8 cellular contexts compared by ENCODE assay signal in genomic region chr1:6601049-6601864, GRCh38. TPM values are rescaled to one million over a fixed set of nuclear protein-coding genes. Genes with fewer than 3 reads are reported as not detected.
A peak's percentile ranks its signal among the peaks of the same experiment; 100 is the strongest.
DNase-seq lines count a peak whose midpoint lies in the region; ATAC-seq and TF ChIP-seq lines count a peak whose summit lies in the region.

No MANE protein-coding gene starts in this region.

- H3K9me3 ChIP-seq in cardiac muscle cell (ENCODE audit: low read depth) (no peaks in the 10 kb centered on the region), parathyroid adenoma (ENCODE audit: control insufficient read depth, low read length) (no peaks in the 10 kb centered on the region)

- H3K36me3 ChIP-seq in cardiac muscle cell (peaks cover 6% of the 10 kb centered on the region), parathyroid adenoma (ENCODE audit: control insufficient read depth, insufficient read depth, low read length) (no peaks in the 10 kb centered on the region)

- peak overlapping the region; percentile 98 for H3K4me3 Mint-ChIP-seq in activated naive CD8-positive, alpha-beta T cell treated with anti-CD3 and anti-CD28 coated beads, Interleukin-2, amount 50 U/mL, for 24 hours

- TF ChIP-seq CTCF in cardiac muscle cell (IDR thresholded peaks at IDR 0.05; ENCODE audit: low read depth, low read length) (no peak), parathyroid adenoma (IDR thresholded peaks at IDR 0.05) (no peak)

- H3K4me3 ChIP-seq in cardiac muscle cell (peak overlapping the region; percentile 57), parathyroid adenoma (ENCODE audit: low read depth, low read length) (peak overlapping the region; percentile 82)

- H3K27me3 ChIP-seq in cardiac muscle cell (no peaks in the 10 kb centered on the region), parathyroid adenoma (ENCODE audit: control insufficient read depth, insufficient read depth, low read length) (no peaks in the 10 kb centered on the region)

- H3K36me3 Mint-ChIP-seq in activated naive CD8-positive, alpha-beta T cell treated with anti-CD3 and anti-CD28 coated beads, Interleukin-2, amount 50 U/mL, for 24 hours (ENCODE audit: low read depth) = peaks cover 41% of the 10 kb centered on the region

- H3K4me2 ChIP-seq in parathyroid adenoma (ENCODE audit: low read length) = peak overlapping the region; percentile 95

- peak overlapping the region; percentile 97 for H3K27ac Mint-ChIP-seq in activated naive CD8-positive, alpha-beta T cell treated with anti-CD3 and anti-CD28 coated beads, Interleukin-2, amount 50 U/mL, for 24 hours

- no peak overlapping the region for H3K9ac ChIP-seq in parathyroid adenoma

- peak; percentile 81 for ATAC-seq in activated naive CD8-positive, alpha-beta T cell treated with anti-CD3 and anti-CD28 coated beads, Interleukin-2, amount 50 U/mL, for 24 hours

- no peaks in the 10 kb centered on the region for H3K9me3 Mint-ChIP-seq in activated naive CD8-positive, alpha-beta T cell treated with anti-CD3 and anti-CD28 coated beads, Interleukin-2, amount 50 U/mL, for 24 hours

- peaks cover 11% of the 10 kb centered on the region for H3K79me2 ChIP-seq in parathyroid adenoma

- peak overlapping the region; percentile 19 for H2AFZ ChIP-seq in parathyroid adenoma

- peaks cover 54% of the 10 kb centered on the region for H3K4me1 Mint-ChIP-seq in activated naive CD8-positive, alpha-beta T cell treated with anti-CD3 and anti-CD28 coated beads, Interleukin-2, amount 50 U/mL, for 24 hours

- H3K4me1 ChIP-seq in cardiac muscle cell (ENCODE audit: low read depth) = peaks cover 51% of the 10 kb centered on the region
- H3K4me1 ChIP-seq in parathyroid adenoma = peaks cover 6% of the 10 kb centered on the region

- H3K27me3 Mint-ChIP-seq in activated naive CD8-positive, alpha-beta T cell treated with anti-CD3 and anti-CD28 coated beads, Interleukin-2, amount 50 U/mL, for 24 hours = no peaks in the 10 kb centered on the region

- DNase-seq in NCI-H345 (lab: John Stamatoyannopoulos, UW) (peak; percentile 42), NCI-H345 treated with DMSO at 0.1 percent for 48 hours (lab: John Stamatoyannopoulos, UW; ENCODE audit: unreplicated experiment) (no peak), HPDE6-E6E7 (ENCODE audit: extremely low spot score) (peak; percentile 93), SW480 (ENCODE audit: low spot score) (peak; percentile 79), cardiac muscle cell (ENCODE audit: low read depth in 1 of 2, low spot score in 1 of 2) (peak; percentile 82 to 92), ureter (ENCODE audit: low spot score) (peak; percentile 87)
- peak; percentile 82 for DNase-seq in activated naive CD8-positive, alpha-beta T cell treated with anti-CD3 and anti-CD28 coated beads, Interleukin-2, amount 50 U/mL, for 24 hours

- H3K27ac ChIP-seq in cardiac muscle cell = peak overlapping the region; percentile 99
- H3K27ac ChIP-seq in parathyroid adenoma = peak overlapping the region; percentile 66

RNA-seq across cellular contexts. Expression of gene KLHL21, which starts 1.4 kb away (rescaled TPM):
- total RNA-seq in cardiac muscle cell (62.7 and 90.5 TPM in 2 replicates), ureter (25.8 TPM)
- 37.3 and 40.6 TPM in 2 replicates for polyA plus RNA-seq in cardiac muscle cell

RNA-seq across cellular contexts. Expression of gene PHF13, which starts 12.3 kb away (rescaled TPM):
- total RNA-seq in cardiac muscle cell (20.6 and 31.6 TPM in 2 replicates), ureter (10.9 TPM)
- 16.8 and 25.9 TPM in 2 replicates for polyA plus RNA-seq in cardiac muscle cell

RNA-seq across cellular contexts. Expression of gene ZBTB48, which starts 21.5 kb away (rescaled TPM):
- total RNA-seq in cardiac muscle cell (38.5 and 46.3 TPM in 2 replicates), ureter (50.4 TPM)
- polyA plus RNA-seq in cardiac muscle cell = 22.4 and 28.8 TPM in 2 replicates

RNA-seq across cellular contexts. Expression of gene THAP3, which starts 23.4 kb away (rescaled TPM):
- 46.0 and 55.5 TPM in 2 replicates for total RNA-seq in cardiac muscle cell
- polyA plus RNA-seq in cardiac muscle cell = 35.1 and 43.7 TPM in 2 replicates
- 11.7 TPM for total RNA-seq in ureter

RNA-seq across cellular contexts. Expression of gene TAS1R1, which starts 46.1 kb away (rescaled TPM):
- total RNA-seq in cardiac muscle cell (not detected in 2 replicates), ureter (not detected)
- polyA plus RNA-seq in cardiac muscle cell = 0.17 TPM in 1 of 2 replicates, not detected in the other
